Comparison of ENCODE assay signal across 32 cellular contexts in the genomic region with DNA sequence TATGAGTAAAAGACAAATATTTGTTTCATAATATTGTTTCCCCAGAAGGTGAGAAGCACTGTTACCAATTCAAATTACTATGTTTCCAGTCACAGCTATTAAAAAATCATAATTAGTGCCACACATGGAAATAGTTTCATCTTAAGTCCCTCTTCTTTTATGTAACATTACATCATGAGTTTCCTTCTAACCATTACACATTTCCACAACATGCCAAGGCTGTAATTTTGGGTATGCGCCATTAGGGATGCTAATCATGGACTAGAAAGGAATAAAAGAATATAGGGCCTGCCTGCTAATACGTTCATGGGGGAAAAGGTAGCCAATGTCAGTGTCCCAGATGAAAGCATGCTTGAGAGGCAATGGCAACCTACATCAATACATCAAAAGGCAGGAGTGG.
"Had no signal": no experiment of that assay in that cellular context is flagged by ENCODE, and none has a peak within 500 bp of the region (broad histone marks: within the 10 kb centered on the region; RNA-seq: fewer than 3 reads in every experiment).

No MANE protein-coding gene starts in this region.

- H3K4me3 Mint-ChIP-seq: activated B cell treated with CpG ODN at 0.5 μM for 24 hours; activated CD4-positive, alpha-beta memory T cell treated with anti-CD3 and anti-CD28 coated beads for 36 hours; activated CD8-positive, alpha-beta T cell treated with anti-CD3 and anti-CD28 coated beads, Interleukin-2, amount 10 ng/mL, durations not matched to agents 7 days and 5 days; activated naive CD4-positive, alpha-beta T cell treated with anti-CD3 and anti-CD28 coated beads, Interleukin-2, amount 10 ng/mL, durations not matched to agents 7 days and 5 days; activated naive CD8-positive, alpha-beta T cell treated with anti-CD3 and anti-CD28 coated beads, Interleukin-2, amount 10 ng/mL, durations not matched to agents 7 days and 5 days; activated T-cell treated with anti-CD3 and anti-CD28 coated beads, Interleukin-2, amount 50 U/mL, for 24 hours; activated T-cell treated with anti-CD3 and anti-CD28 coated beads, Interleukin-2, amount 50 U/mL, for 72 hours; brain; T-helper 17 cell; T-helper 2 cell treated with Interferon-gamma antibody and Interleukin-4, amounts not matched to agents 5 μg/mL and 100 μg/mL, for 36 hours had no signal

- H3K4me1 Mint-ChIP-seq: activated B cell treated with CpG ODN at 0.5 μM for 24 hours; activated naive CD4-positive, alpha-beta T cell treated with anti-CD3 and anti-CD28 coated beads, Interleukin-2, amount 10 ng/mL, durations not matched to agents 7 days and 5 days; activated naive CD8-positive, alpha-beta T cell treated with anti-CD3 and anti-CD28 coated beads, Interleukin-2, amount 10 ng/mL, durations not matched to agents 7 days and 5 days; T-helper 17 cell had no signal

- H3K27me3 Mint-ChIP-seq: activated B cell treated with CpG ODN at 0.5 μM for 24 hours; activated naive CD4-positive, alpha-beta T cell treated with anti-CD3 and anti-CD28 coated beads, Interleukin-2, amount 10 ng/mL, durations not matched to agents 7 days and 5 days; activated naive CD8-positive, alpha-beta T cell treated with anti-CD3 and anti-CD28 coated beads, Interleukin-2, amount 10 ng/mL, durations not matched to agents 7 days and 5 days had no signal

- H3K27ac ChIP-seq: ascending aorta, breast epithelium, cardiac muscle cell, colonic mucosa, foreskin keratinocyte, gastrocnemius medialis, heart left ventricle, WERI-Rb-1 had no signal

- H3K4me1 ChIP-seq: ascending aorta, breast epithelium, colonic mucosa, foreskin keratinocyte, gastrocnemius medialis, heart left ventricle had no signal

- H3K9me3 ChIP-seq: ascending aorta, breast epithelium, colonic mucosa, gastrocnemius medialis had no signal

- H3K9me3 Mint-ChIP-seq: activated naive CD8-positive, alpha-beta T cell treated with anti-CD3 and anti-CD28 coated beads, Interleukin-2, amount 10 ng/mL, durations not matched to agents 7 days and 5 days; activated T-cell treated with anti-CD3 and anti-CD28 coated beads, Interleukin-2, amount 50 U/mL, for 24 hours; T-helper 2 cell treated with Interferon-gamma antibody and Interleukin-4, amounts not matched to agents 5 μg/mL and 100 μg/mL, for 36 hours had no signal

- ATAC-seq: activated CD4-positive, CD25-positive, alpha-beta regulatory T cell treated with anti-CD3 and anti-CD28 coated beads, Interleukin-2, amount 50 U/mL, for 24 hours; activated CD8-positive, alpha-beta T cell treated with anti-CD3 and anti-CD28 coated beads, Interleukin-2, amount 10 ng/mL, durations not matched to agents 7 days and 5 days; activated naive CD4-positive, alpha-beta T cell treated with anti-CD3 and anti-CD28 coated beads, Interleukin-2, amount 50 U/mL, for 72 hours; activated T-cell treated with anti-CD3 and anti-CD28 coated beads, Interleukin-2, amount 50 U/mL, for 72 hours; esophagus mucosa; foreskin keratinocyte; gastrocnemius medialis; heart left ventricle; T-helper 17 cell had no signal

- DNase-seq: activated B cell treated with CpG ODN at 0.5 μM for 24 hours; activated CD4-positive, alpha-beta memory T cell treated with anti-CD3 and anti-CD28 coated beads for 36 hours; activated CD4-positive, alpha-beta T cell treated with anti-CD3 and anti-CD28 coated beads for 48 hours; activated CD8-positive, alpha-beta memory T cell treated with anti-CD3 and anti-CD28 coated beads, Interleukin-2, amount 50 U/mL, for 48 hours; activated CD8-positive, alpha-beta T cell treated with anti-CD3 and anti-CD28 coated beads, Interleukin-2, amount 10 ng/mL, durations not matched to agents 7 days and 5 days; activated gamma-delta T cell; activated naive CD4-positive, alpha-beta T cell; activated naive CD4-positive, alpha-beta T cell treated with anti-CD3 and anti-CD28 coated beads, Interleukin-2, amount 10 ng/mL, durations not matched to agents 7 days and 5 days; activated naive CD8-positive, alpha-beta T cell treated with anti-CD3 and anti-CD28 coated beads, Interleukin-2, amount 10 ng/mL, durations not matched to agents 7 days and 5 days; activated T-cell treated with anti-CD3 and anti-CD28 coated beads for 4 hours; activated T-cell treated with anti-CD3 and anti-CD28 coated beads, Interleukin-2, amount 50 U/mL, for 24 hours; activated T-cell treated with anti-CD3 and anti-CD28 coated beads, Interleukin-2, amount 50 U/mL, for 72 hours; central memory CD4-positive, alpha-beta T cell; cerebellar nuclear complex; colonic mucosa; effector CD8-positive, alpha-beta T cell; foreskin keratinocyte; gastrocnemius medialis; glutamatergic neuron; heart left ventricle; T-helper 1 cell; T-helper 17 cell; T1000; WERI-Rb-1 had no signal

- H3K36me3 ChIP-seq: ascending aorta, breast epithelium, cardiac muscle cell, colonic mucosa, gastrocnemius medialis, heart left ventricle, WERI-Rb-1 had no signal

- H3K27ac Mint-ChIP-seq: activated B cell treated with CpG ODN at 0.5 μM for 24 hours; activated CD4-positive, alpha-beta memory T cell treated with anti-CD3 and anti-CD28 coated beads for 36 hours; activated CD8-positive, alpha-beta T cell treated with anti-CD3 and anti-CD28 coated beads, Interleukin-2, amount 10 ng/mL, durations not matched to agents 7 days and 5 days; activated naive CD4-positive, alpha-beta T cell treated with anti-CD3 and anti-CD28 coated beads, Interleukin-2, amount 10 ng/mL, durations not matched to agents 7 days and 5 days; activated naive CD4-positive, alpha-beta T cell treated with anti-CD3 and anti-CD28 coated beads, Interleukin-2, amount 50 U/mL, for 72 hours; activated naive CD8-positive, alpha-beta T cell treated with anti-CD3 and anti-CD28 coated beads, Interleukin-2, amount 10 ng/mL, durations not matched to agents 7 days and 5 days; activated T-cell treated with anti-CD3 and anti-CD28 coated beads, Interleukin-2, amount 50 U/mL, for 24 hours; activated T-cell treated with anti-CD3 and anti-CD28 coated beads, Interleukin-2, amount 50 U/mL, for 72 hours; brain; T-helper 17 cell; T-helper 2 cell treated with Interferon-gamma antibody and Interleukin-4, amounts not matched to agents 5 μg/mL and 100 μg/mL, for 36 hours had no signal

- H3K4me3 ChIP-seq: ascending aorta, breast epithelium, cardiac muscle cell, colonic mucosa, gastrocnemius medialis, heart left ventricle had no signal

- H3K36me3 Mint-ChIP-seq: activated CD4-positive, alpha-beta memory T cell treated with anti-CD3 and anti-CD28 coated beads for 36 hours; activated naive CD4-positive, alpha-beta T cell treated with anti-CD3 and anti-CD28 coated beads, Interleukin-2, amount 10 ng/mL, durations not matched to agents 7 days and 5 days; activated naive CD8-positive, alpha-beta T cell treated with anti-CD3 and anti-CD28 coated beads, Interleukin-2, amount 10 ng/mL, durations not matched to agents 7 days and 5 days; brain had no signal

- H3K27me3 ChIP-seq: ascending aorta, breast epithelium, cardiac muscle cell, colonic mucosa, gastrocnemius medialis, heart left ventricle had no signal
